ENCODE assay signal across 8 cellular contexts in genomic region chr1:16168144-16168496, GRCh38. TPM values are rescaled to one million over a fixed set of nuclear protein-coding genes. Genes with fewer than 3 reads are reported as not detected.
DNase-seq lines count a peak whose midpoint lies in the region; ATAC-seq and TF ChIP-seq lines count a peak whose summit lies in the region.
"Not testable (repeated sequence)": the region's sequence is repeated elsewhere in the genome, so short reads cannot be mapped to it uniquely, and the experiment has no call there.

No MANE protein-coding gene starts in this region.

- H3K4me3 ChIP-seq in BLaER1 treated with 17β-estradiol and CSF1 and Interleukin-3, amounts not matched to agents 10 nM and 100 nM: peak overlapping the region in 9 of 10 experiments; percentile 30 to 65 (median 45); a peak in 15 of 20 replicates
- peak overlapping the region; percentile 63; the same call in 1 of the 2 replicates for H3K4me3 ChIP-seq in HUES48 (ENCODE audit: low read depth, low read length)

- H3K27ac Mint-ChIP-seq in T-cell (peak overlapping the region in 1 of 2 donors; percentile 68), immature natural killer cell (peak overlapping the region in 2 of 6 donors; percentile 77 to 82), neural crest cell (ENCODE audit: unreplicated experiment) (peak overlapping the region; percentile 57)
- H3K27ac Mint-ChIP-seq in activated naive CD4-positive, alpha-beta T cell treated with anti-CD3 and anti-CD28 coated beads, Interleukin-2, amount 10 ng/mL, durations not matched to agents 7 days and 5 days: peak overlapping the region; percentile 60
- peak overlapping the region; percentile 49 to 90 for H3K27ac Mint-ChIP-seq in effector memory CD8-positive, alpha-beta T cell
- not testable (repeated sequence) for H3K27ac Mint-ChIP-seq in stimulated activated naive CD8-positive, alpha-beta T cell treated with anti-CD3 and anti-CD28 coated beads, Interleukin-15, Interleukin-2, amounts not matched to agents 100 ng/mL and 50 ng/mL, for 24 hours

- peaks cover 21 to 41% (median 35%) of the 10 kb centered on the region in 11 experiments; a peak in 21 of 22 replicates for H3K27me3 ChIP-seq in BLaER1 treated with 17β-estradiol and CSF1 and Interleukin-3, amounts not matched to agents 10 nM and 100 nM
- not testable (repeated sequence) for H3K27me3 ChIP-seq in HUES48 (ENCODE audit: control insufficient read depth, insufficient read depth, low read length)

- not testable (repeated sequence) for ATAC-seq in T-cell (replicated peaks in 1 of 4); effector memory CD8-positive, alpha-beta T cell (replicated peaks)

- DNase-seq in T-cell; activated naive CD4-positive, alpha-beta T cell treated with anti-CD3 and anti-CD28 coated beads, Interleukin-2, amount 10 ng/mL, durations not matched to agents 7 days and 5 days; effector memory CD8-positive, alpha-beta T cell; immature natural killer cell; neural crest cell (ENCODE audit: low read depth, low spot score): not testable (repeated sequence)

- POLR2A ChIA-PET in T-cell (lab: Charles Lee): interaction anchor here in 1 of 2 donors (0.5 kb wide), 1 partner anchor 335 kb away, joined by 6 read pairs; no protein-coding TSS in a partner anchor

- H3K4me3 Mint-ChIP-seq in T-cell (peak overlapping the region; percentile 57 to 71 (median 69)), immature natural killer cell (peak overlapping the region; percentile 46 to 84 (median 76)), neural crest cell (peak overlapping the region; percentile 78)
- peak overlapping the region; percentile 64 for H3K4me3 Mint-ChIP-seq in activated naive CD4-positive, alpha-beta T cell treated with anti-CD3 and anti-CD28 coated beads, Interleukin-2, amount 10 ng/mL, durations not matched to agents 7 days and 5 days
- peak overlapping the region; percentile 76 to 77 for H3K4me3 Mint-ChIP-seq in effector memory CD8-positive, alpha-beta T cell
- H3K4me3 Mint-ChIP-seq in stimulated activated naive CD8-positive, alpha-beta T cell treated with anti-CD3 and anti-CD28 coated beads, Interleukin-15, Interleukin-2, amounts not matched to agents 100 ng/mL and 50 ng/mL, for 24 hours: peak overlapping the region; percentile 17

- H3K4me1 Mint-ChIP-seq in T-cell (peaks cover 43 to 58% (median 50%) of the 10 kb centered on the region in 3 donors), immature natural killer cell (peaks cover 15 to 17% of the 10 kb centered on the region in 2 donors), neural crest cell (peaks cover 49% of the 10 kb centered on the region)
- peaks cover 45% of the 10 kb centered on the region for H3K4me1 Mint-ChIP-seq in activated naive CD4-positive, alpha-beta T cell treated with anti-CD3 and anti-CD28 coated beads, Interleukin-2, amount 10 ng/mL, durations not matched to agents 7 days and 5 days
- peaks cover 22 to 28% of the 10 kb centered on the region in 2 donors for H3K4me1 Mint-ChIP-seq in effector memory CD8-positive, alpha-beta T cell (ENCODE audit: low read depth in 2 of 2)
- H3K4me1 Mint-ChIP-seq in stimulated activated naive CD8-positive, alpha-beta T cell treated with anti-CD3 and anti-CD28 coated beads, Interleukin-15, Interleukin-2, amounts not matched to agents 100 ng/mL and 50 ng/mL, for 24 hours (ENCODE audit: low read depth): peaks cover 36% of the 10 kb centered on the region

- not testable (repeated sequence) for H3K36me3 Mint-ChIP-seq in T-cell; activated naive CD4-positive, alpha-beta T cell treated with anti-CD3 and anti-CD28 coated beads, Interleukin-2, amount 10 ng/mL, durations not matched to agents 7 days and 5 days; effector memory CD8-positive, alpha-beta T cell (ENCODE audit: insufficient read depth); immature natural killer cell; neural crest cell (ENCODE audit: low read depth); stimulated activated naive CD8-positive, alpha-beta T cell treated with anti-CD3 and anti-CD28 coated beads, Interleukin-15, Interleukin-2, amounts not matched to agents 100 ng/mL and 50 ng/mL, for 24 hours (ENCODE audit: low read depth)

- H3K27me3 Mint-ChIP-seq in T-cell; neural crest cell (ENCODE audit: low read depth); stimulated activated naive CD8-positive, alpha-beta T cell treated with anti-CD3 and anti-CD28 coated beads, Interleukin-15, Interleukin-2, amounts not matched to agents 100 ng/mL and 50 ng/mL, for 24 hours: not testable (repeated sequence)
- H3K27me3 Mint-ChIP-seq in activated naive CD4-positive, alpha-beta T cell treated with anti-CD3 and anti-CD28 coated beads, Interleukin-2, amount 10 ng/mL, durations not matched to agents 7 days and 5 days: peaks cover 80% of the 10 kb centered on the region
- peaks cover 6 to 27% of the 10 kb centered on the region in 2 donors for H3K27me3 Mint-ChIP-seq in effector memory CD8-positive, alpha-beta T cell
- peaks cover 10 to 32% (median 26%) of the 10 kb centered on the region in 3 donors for H3K27me3 Mint-ChIP-seq in immature natural killer cell (ENCODE audit: low read depth in 3 of 3)

- not testable (repeated sequence) for H3K9me3 ChIP-seq in BLaER1 treated with 17β-estradiol and CSF1 and Interleukin-3, amounts not matched to agents 10 nM and 100 nM (replicated peaks in 1 of 11); HUES48 (ENCODE audit: control insufficient read depth, insufficient read depth, low read length)

- not testable (repeated sequence) for H3K9me3 Mint-ChIP-seq in T-cell; activated naive CD4-positive, alpha-beta T cell treated with anti-CD3 and anti-CD28 coated beads, Interleukin-2, amount 10 ng/mL, durations not matched to agents 7 days and 5 days; effector memory CD8-positive, alpha-beta T cell; immature natural killer cell; neural crest cell; stimulated activated naive CD8-positive, alpha-beta T cell treated with anti-CD3 and anti-CD28 coated beads, Interleukin-15, Interleukin-2, amounts not matched to agents 100 ng/mL and 50 ng/mL, for 24 hours

- not testable (repeated sequence) for TF ChIP-seq CTCF in neural crest cell (conservative IDR thresholded peaks at IDR 0.05)

- H3K27ac ChIP-seq in BLaER1 treated with 17β-estradiol and CSF1 and Interleukin-3, amounts not matched to agents 10 nM and 100 nM: not testable (repeated sequence)
- H3K27ac ChIP-seq in HUES48 (ENCODE audit: low read depth, low read length): peak overlapping the region; percentile 42

- H3K4me2 ChIP-seq in BLaER1 treated with 17β-estradiol and CSF1 and Interleukin-3, amounts not matched to agents 10 nM and 100 nM: peak overlapping the region; percentile 81 to 94 (median 87)

- CTCF ChIA-PET in T-cell (lab: Charles Lee): interaction anchor here in 1 of 2 donors (0.7 to 0.9 kb wide), 3 partner anchors 18 to 164 kb away, joined by 3 to 4 read pairs (median 3); no protein-coding TSS in a partner anchor
- CTCF ChIA-PET in activated naive CD4-positive, alpha-beta T cell treated with anti-CD3 and anti-CD28 coated beads, Interleukin-2, amount 10 ng/mL, durations not matched to agents 7 days and 5 days (lab: Charles Lee): not testable (repeated sequence)

- H3K4me1 ChIP-seq in BLaER1 treated with 17β-estradiol and CSF1 and Interleukin-3, amounts not matched to agents 10 nM and 100 nM: peaks cover 35 to 56% (median 50%) of the 10 kb centered on the region in 10 experiments
- H3K4me1 ChIP-seq in HUES48 (ENCODE audit: control insufficient read depth, insufficient read depth, low read length): peaks cover 22% of the 10 kb centered on the region

- H3K9ac ChIP-seq in BLaER1 treated with 17β-estradiol and CSF1 and Interleukin-3, amounts not matched to agents 10 nM and 100 nM: peak overlapping the region in 4 of 11 experiments; percentile 5 to 68 (median 36); a peak in 1 of 22 replicates
- not testable (repeated sequence) for H3K9ac ChIP-seq in HUES48 (ENCODE audit: low read depth, low read length)

- not testable (repeated sequence) for H3K36me3 ChIP-seq in BLaER1 treated with 17β-estradiol and CSF1 and Interleukin-3, amounts not matched to agents 10 nM and 100 nM; HUES48 (ENCODE audit: control insufficient read depth, insufficient read depth, low read length)

- H4K20me1 ChIP-seq in BLaER1 treated with 17β-estradiol and CSF1 and Interleukin-3, amounts not matched to agents 10 nM and 100 nM: peaks cover 0 to 12% (median 0%) of the 10 kb centered on the region in 11 experiments; a peak in 2 of 22 replicates

RNA-seq across cellular contexts. Expression of gene EPHA2, which starts 12.3 kb away (rescaled TPM):
- under 1 TPM in 4 of 5 donors, not detected in 1; 0.19 to 0.66 (median 0.41) TPM for total RNA-seq in T-cell
- polyA plus RNA-seq in immature natural killer cell: not detected
- total RNA-seq in neural crest cell: 21.7 and 25.0 TPM in 2 replicates

RNA-seq across cellular contexts. Expression of gene ARHGEF19, which starts 44.3 kb away (rescaled TPM):
- total RNA-seq in T-cell (10 to 100 TPM in 3 of 5 donors, 1 to 10 TPM in 2; 7.0 to 17.6 (median 12.3) TPM), neural crest cell (7.7 and 9.0 TPM in 2 replicates)
- 10 to 100 TPM in 2 of 3 donors, 1 to 10 TPM in 1; 6.1 to 14.3 (median 14.0) TPM for polyA plus RNA-seq in immature natural killer cell

Comparison
In these comparisons a context has a peak if more than half of its experiments do, and no peak if none do; other contexts are left out.
1. H3K4me3 Mint-ChIP-seq: peak in every context shown above with its lines; median percentile 78 in neural crest cell; 76 in effector memory CD8-positive, alpha-beta T cell; 76 in immature natural killer cell; 69 in T-cell; 64 in activated naive CD4-positive, alpha-beta T cell treated with anti-CD3 and anti-CD28 coated beads, Interleukin-2, amount 10 ng/mL, durations not matched to agents 7 days and 5 days; 17 in stimulated activated naive CD8-positive, alpha-beta T cell treated with anti-CD3 and anti-CD28 coated beads, Interleukin-15, Interleukin-2, amounts not matched to agents 100 ng/mL and 50 ng/mL, for 24 hours.
2. RNA of gene EPHA2, which starts 12.3 kb away (total RNA-seq): 21.7 to 25.0 TPM in neural crest cell; 0.19 to 0.66 TPM in T-cell; every median in the first group is over 10 times any median in the second.